Comparison of ENCODE assay signal across 21 cellular contexts in genomic region chr5:39058984-39059565, GRCh38. TPM values are rescaled to one million over a fixed set of nuclear protein-coding genes. Genes with fewer than 3 reads are reported as not detected.
DNase-seq lines count a peak whose midpoint lies in the region; ATAC-seq and TF ChIP-seq lines count a peak whose summit lies in the region.
"Had no signal": no experiment of that assay in that cellular context is flagged by ENCODE, and none has a peak within 500 bp of the region (broad histone marks: within the 10 kb centered on the region; RNA-seq: fewer than 3 reads in every experiment).

No MANE protein-coding gene starts in this region.

- H4K20me1 ChIP-seq in Loucy (ENCODE audit: insufficient read depth, low read length, poor library complexity, severe bottlenecking) = peaks cover 76% of the 10 kb centered on the region

- H3K9ac ChIP-seq in Loucy (ENCODE audit: low read depth, low read length, poor library complexity, severe bottlenecking) (no peak overlapping the region), subcutaneous abdominal adipose tissue (ENCODE audit: low read length in 5 of 5) (peak overlapping the region in 1 of 5 donors; percentile 16)
- H3K9ac ChIP-seq: neural progenitor cell had no signal

- H3K27ac ChIP-seq in right atrium auricular region = no peak overlapping the region
- peak overlapping the region; percentile 38 for H3K27ac ChIP-seq in subcutaneous abdominal adipose tissue (ENCODE audit: low read depth, low read length)
- H3K27ac ChIP-seq: neural progenitor cell, thoracic aorta had no signal

- no peaks in the 10 kb centered on the region for H3K9me3 ChIP-seq in right atrium auricular region
- no peaks in the 10 kb centered on the region for H3K9me3 ChIP-seq in Loucy (ENCODE audit: insufficient read depth, low read depth, low read length)
- H3K9me3 ChIP-seq in subcutaneous abdominal adipose tissue (ENCODE audit: control insufficient read depth in 5 of 5, low read length in 5 of 5) = no peaks in the 10 kb centered on the region
- H3K9me3 ChIP-seq: thoracic aorta had no signal

- DNase-seq in left ventricle myocardium superior (no peak), right atrium auricular region (ENCODE audit: low spot score) (no peak), immature natural killer cell (no peak), GM13977 (ENCODE audit: low spot score) (no peak), EL (no peak)
- DNase-seq: activated CD4-positive, alpha-beta T cell treated with anti-CD3 and anti-CD28 coated beads, Interleukin-2, amount 50 U/mL, for 48 hours; activated naive CD4-positive, alpha-beta T cell treated with Interleukin-2 at 50 U/mL for 16 hours; aorta; caudate nucleus; DMS79 treated with DMSO at 0.1 percent for 48 hours; H7; midbrain; NCI-H2081 treated with DMSO at 0.1 percent for 48 hours; NCI-H446 treated with DMSO at 0.1 percent for 48 hours; stimulated activated naive B cell treated with anti-CD40 and anti-IgM and Interleukin-4, amounts not matched to agents 10 μg/mL and 1 μg/mL and 100 μg/mL, for 72 hours had no signal

- H3K9me2 ChIP-seq in Loucy (replicated peaks; ENCODE audit: low read depth, low read length) = no peaks in the 10 kb centered on the region

- peaks cover 96% of the 10 kb centered on the region for H3K79me2 ChIP-seq in Loucy (ENCODE audit: insufficient read depth, low read length)

- ATAC-seq in left ventricle myocardium superior (peak; percentile 28), HG03196 (IDR thresholded peaks at IDR 0.05; ENCODE audit: unreplicated experiment) (no peak)
- ATAC-seq: stimulated activated naive B cell treated with anti-CD40 and anti-IgM and Interleukin-4, amounts not matched to agents 10 μg/mL and 1 μg/mL and 100 μg/mL, for 72 hours had no signal

- peaks cover 0 to 3% (median 0%) of the 10 kb centered on the region in 3 donors for H3K27me3 Mint-ChIP-seq in immature natural killer cell (ENCODE audit: low read depth in 3 of 3)
- H3K27me3 Mint-ChIP-seq: progenitor cell of endocrine pancreas; stimulated activated naive B cell treated with anti-CD40 and anti-IgM and Interleukin-4, amounts not matched to agents 10 μg/mL and 1 μg/mL and 100 μg/mL, for 72 hours had no signal

- H3K4me3 ChIP-seq in right atrium auricular region (no peak overlapping the region), Loucy (ENCODE audit: low read length, poor library complexity, severe bottlenecking) (no peak overlapping the region), subcutaneous abdominal adipose tissue (ENCODE audit: low read depth in 1 of 5, low read length in 5 of 5) (no peak overlapping the region)
- H3K4me3 ChIP-seq: neural progenitor cell had no signal

- H3K4me1 ChIP-seq in right atrium auricular region = peaks cover 0 to 64% of the 10 kb centered on the region in 2 donors
- H3K4me1 ChIP-seq in Loucy (ENCODE audit: insufficient read depth, low read length, poor library complexity, severe bottlenecking) = peaks cover 60% of the 10 kb centered on the region
- peaks cover 0 to 44% (median 22%) of the 10 kb centered on the region in 5 donors for H3K4me1 ChIP-seq in subcutaneous abdominal adipose tissue (ENCODE audit: control insufficient read depth in 5 of 5, insufficient read depth in 5 of 5, low read length in 5 of 5)
- H3K4me1 ChIP-seq: neural progenitor cell had no signal

- H3K4me3 Mint-ChIP-seq in immature natural killer cell = peak overlapping the region in 3 of 5 donors; percentile 10 to 40 (median 22)
- H3K4me3 Mint-ChIP-seq: neural progenitor cell; stimulated activated naive B cell treated with anti-CD40 and anti-IgM and Interleukin-4, amounts not matched to agents 10 μg/mL and 1 μg/mL and 100 μg/mL, for 72 hours had no signal

- peaks cover 81 to 97% of the 10 kb centered on the region in 2 donors for H3K4me1 Mint-ChIP-seq in immature natural killer cell
- H3K4me1 Mint-ChIP-seq: neural progenitor cell had no signal

- peak overlapping the region; percentile 69 for H3K4me2 ChIP-seq in Loucy (ENCODE audit: low read depth, low read length, poor library complexity, severe bottlenecking)
- H3K4me2 ChIP-seq: neural progenitor cell had no signal

- H2AFZ ChIP-seq in Loucy (ENCODE audit: low read length) = no peak overlapping the region
- H2AFZ ChIP-seq: neural progenitor cell had no signal

- H3K9me3 Mint-ChIP-seq in immature natural killer cell = no peaks in the 10 kb centered on the region
- H3K9me3 Mint-ChIP-seq: neural progenitor cell; stimulated activated naive B cell treated with anti-CD40 and anti-IgM and Interleukin-4, amounts not matched to agents 10 μg/mL and 1 μg/mL and 100 μg/mL, for 72 hours had no signal

- no peaks in the 10 kb centered on the region for H3K36me3 Mint-ChIP-seq in immature natural killer cell
- H3K36me3 Mint-ChIP-seq: neural progenitor cell had no signal

- H3K36me3 ChIP-seq in right atrium auricular region (no peaks in the 10 kb centered on the region), Loucy (ENCODE audit: insufficient read depth, low read length) (0 out of 2 replicates have a peak, but pooled peaks cover 9% of the 10 kb centered on the region), subcutaneous abdominal adipose tissue (ENCODE audit: control insufficient read depth in 5 of 5, insufficient read depth in 5 of 5, low read length in 5 of 5) (no peaks in the 10 kb centered on the region)
- H3K36me3 ChIP-seq: neural progenitor cell, thoracic aorta had no signal

- peak overlapping the region; percentile 5 to 72 (median 59) for H3K27ac Mint-ChIP-seq in immature natural killer cell
- H3K27ac Mint-ChIP-seq: neural progenitor cell; progenitor cell of endocrine pancreas; stimulated activated naive B cell treated with anti-CD40 and anti-IgM and Interleukin-4, amounts not matched to agents 10 μg/mL and 1 μg/mL and 100 μg/mL, for 72 hours had no signal

- no peaks in the 10 kb centered on the region for H3K27me3 ChIP-seq in right atrium auricular region
- H3K27me3 ChIP-seq in Loucy (ENCODE audit: insufficient read depth, low read length, poor library complexity, severe bottlenecking) = no peaks in the 10 kb centered on the region
- no peaks in the 10 kb centered on the region for H3K27me3 ChIP-seq in subcutaneous abdominal adipose tissue (ENCODE audit: control insufficient read depth in 5 of 5, insufficient read depth in 4 of 5, low read length in 5 of 5)
- H3K27me3 ChIP-seq: neural progenitor cell had no signal

- TF ChIP-seq CTCF in right atrium auricular region (IDR thresholded peaks at IDR 0.05) (no peak), Loucy (conservative IDR thresholded peaks at IDR 0.05; ENCODE audit: low read length) (no peak), GM13977 (IDR thresholded peaks at IDR 0.05; ENCODE audit: extremely low read depth, insufficient read depth, missing control alignments) (no peak)

- in situ Hi-C loops in GM13977 (cut with MboI; ENCODE audit: low pct_unique_long_range_greater_than_20kb, low sequenced_read_pairs, unreplicated experiment) = no loop called here

- H3F3A ChIP-seq in Loucy (ENCODE audit: low read depth) = no peaks in the 10 kb centered on the region

- intact Hi-C loops in left ventricle myocardium superior (cut with micrococcal nuclease) = no loop called here

RNA-seq across cellular contexts. Expression of gene RICTOR, which starts 15.1 kb away (rescaled TPM):
- total RNA-seq in left ventricle myocardium superior (27.5 TPM), right atrium auricular region (10 to 100 TPM; 18.7 to 25.1 TPM)
- 10 to 100 TPM in 1 of 3 donors, 1 to 10 TPM in 2; 6.7 to 14.0 (median 7.4) TPM for polyA plus RNA-seq in immature natural killer cell
